ENCODE assay signal across 16 cellular contexts in genomic region chr2:48754874-48755273, GRCh38. TPM values are rescaled to one million over a fixed set of nuclear protein-coding genes. Genes with fewer than 3 reads are reported as not detected.
A peak's percentile ranks its signal among the peaks of the same experiment; 100 is the strongest.
DNase-seq lines count a peak whose midpoint lies in the region; ATAC-seq and TF ChIP-seq lines count a peak whose summit lies in the region.
"Had no signal": no experiment of that assay in that cellular context is flagged by ENCODE, and none has a peak within 500 bp of the region (broad histone marks: within the 10 kb centered on the region; RNA-seq: fewer than 3 reads in every experiment).

No MANE protein-coding gene starts in this region.

- no peak overlapping the region for H2BK12ac ChIP-seq in H9 (ENCODE audit: insufficient read length, low read depth, low read length)

- TF ChIP-seq CTCF in H9 (conservative IDR thresholded peaks at IDR 0.05) (no peak), suprapubic skin (IDR thresholded peaks at IDR 0.05) (no peak)

- no peak overlapping the region for H4K91ac ChIP-seq in H9 (ENCODE audit: insufficient read length, low read depth, low read length)

- H3K56ac ChIP-seq in H9 (ENCODE audit: insufficient read length, low read depth, low read length), result no peak overlapping the region
- H3K56ac ChIP-seq in mesendoderm (ENCODE audit: low read length), result peak overlapping the region; percentile 81

- no peaks in the 10 kb centered on the region for H3K36me3 ChIP-seq in ectodermal cell (ENCODE audit: control insufficient read depth, insufficient read depth, low read length)
- no peaks in the 10 kb centered on the region for H3K36me3 ChIP-seq in mesendoderm (ENCODE audit: control insufficient read depth, insufficient read depth, low read length)
- H3K36me3 ChIP-seq in suprapubic skin, result no peaks in the 10 kb centered on the region

- no CpG with 5 or more reads among the region's 10 CpGs for WGBS in H9 (ENCODE audit: extremely low coverage, insufficient read length, low lambda C conversion rate)
- WGBS in ectodermal cell, 2 experiments, result 78% methylated on average over 10 of the region's 10 CpGs
- WGBS in mesendoderm (ENCODE audit: extremely low coverage, insufficient coverage, low lambda C conversion rate), result no CpG with 5 or more reads among the region's 10 CpGs
- WGBS in suprapubic skin, result 69% methylated on average over 8 of the region's 10 CpGs

- no peak for TF ChIP-seq POLR2A in suprapubic skin (IDR thresholded peaks at IDR 0.05)

- H3K4me3 ChIP-seq in ectodermal cell (ENCODE audit: insufficient read depth, low read depth, low read length), result peak overlapping the region; percentile 24
- H3K4me3 ChIP-seq in mesendoderm (ENCODE audit: low read length), result no peak overlapping the region
- H3K4me3 ChIP-seq in suprapubic skin, result peak overlapping the region; percentile 38

- H2BK5ac ChIP-seq in H9 (ENCODE audit: insufficient read length, low read length) (no peak overlapping the region), mesendoderm (ENCODE audit: low read length) (no peak overlapping the region)

- ATAC-seq in HG02798 (IDR thresholded peaks at IDR 0.05; ENCODE audit: poor library complexity, unreplicated experiment), result no peak

- no peak overlapping the region for H3K18ac ChIP-seq in H9 (ENCODE audit: insufficient read length, low read depth, low read length)
- H3K18ac ChIP-seq in mesendoderm (ENCODE audit: low read length), result no peak overlapping the region

- H4K20me1 ChIP-seq in H9 (ENCODE audit: control insufficient read depth, insufficient read depth, insufficient read length), result no peaks in the 10 kb centered on the region

- no peaks in the 10 kb centered on the region for H3K79me2 ChIP-seq in H9 (ENCODE audit: insufficient read depth, low read length)
- no peaks in the 10 kb centered on the region for H3K79me2 ChIP-seq in mesendoderm (ENCODE audit: control insufficient read depth, insufficient read depth, low read length)

- no peak overlapping the region for H2BK15ac ChIP-seq in H9 (ENCODE audit: low read depth, low read length)
- no peak overlapping the region for H2BK15ac ChIP-seq in mesendoderm (replicated peaks; ENCODE audit: low read depth)

- H2BK120ac ChIP-seq in H9 (ENCODE audit: low read depth, low read length, poor library complexity, severe bottlenecking), result no peak overlapping the region
- H2BK120ac ChIP-seq in mesendoderm (ENCODE audit: low read depth, low read length), result no peak overlapping the region

- H4K5ac ChIP-seq in H9 (ENCODE audit: insufficient read length, low read depth, low read length), result no peak overlapping the region
- H4K5ac ChIP-seq in mesendoderm (ENCODE audit: low read length), result no peak overlapping the region

- H3K27ac ChIP-seq in H9 (ENCODE audit: insufficient read length, low read depth, low read length) (no peak overlapping the region), ectodermal cell (ENCODE audit: insufficient read depth, low read depth, low read length, poor library complexity, severe bottlenecking) (no peak overlapping the region), mesendoderm (ENCODE audit: low read depth, low read length) (no peak overlapping the region), suprapubic skin (no peak overlapping the region)

- no peaks in the 10 kb centered on the region; a peak in 1 of 5 replicates for H3K9me3 Mint-ChIP-seq in H9
- H3K9me3 Mint-ChIP-seq: activated naive CD4-positive, alpha-beta T cell treated with anti-CD3 and anti-CD28 coated beads, Interleukin-2, amount 10 ng/mL, durations not matched to agents 7 days and 5 days had no signal

- no peak overlapping the region for H2AFZ ChIP-seq in H9 (ENCODE audit: low read length)

- H3K4me1 Mint-ChIP-seq in H9, result peaks cover 39 to 41% of the 10 kb centered on the region in 2 experiments
- H3K4me1 Mint-ChIP-seq: naive thymus-derived CD4-positive, alpha-beta T cell had no signal

- DNase-seq in H9, result peak; percentile 32
- peak; percentile 47 for DNase-seq in mesendoderm
- DNase-seq in suprapubic skin (ENCODE audit: low spot score in 2 of 2), result no peak
- no peak for DNase-seq in Kasumi-1 (lab: John Stamatoyannopoulos, UW)
- no peak for DNase-seq in NCI-H128 (lab: John Stamatoyannopoulos, UW; ENCODE audit: unreplicated experiment)
- DNase-seq: activated CD4-positive, alpha-beta T cell treated with anti-CD3 and anti-CD28 coated beads, Interleukin-2, amount 50 U/mL, for 1 hour; activated naive CD4-positive, alpha-beta T cell treated with anti-CD3 and anti-CD28 coated beads, Interleukin-2, amount 10 ng/mL, durations not matched to agents 7 days and 5 days; effector memory CD4-positive, alpha-beta T cell; naive thymus-derived CD4-positive, alpha-beta T cell; NCI-H2081; NCI-H526; stimulated activated CD4-positive, alpha-beta T cell treated with anti-CD3 and anti-CD28 coated beads, Interleukin-2, amount 100 ng/mL, for 24 hours had no signal

- H3K36me3 Mint-ChIP-seq in H9 (ENCODE audit: insufficient read depth in 1 of 3, low read depth in 3 of 3), result no peaks in the 10 kb centered on the region; a peak in 1 of 7 replicates
- H3K36me3 Mint-ChIP-seq: activated naive CD4-positive, alpha-beta T cell treated with anti-CD3 and anti-CD28 coated beads, Interleukin-2, amount 10 ng/mL, durations not matched to agents 7 days and 5 days had no signal

- peaks cover 34% of the 10 kb centered on the region for H3K27me3 Mint-ChIP-seq in H9 (ENCODE audit: low read depth)

- TF ChIP-seq EP300 in suprapubic skin (IDR thresholded peaks at IDR 0.05), result no peak

- H3K27ac Mint-ChIP-seq in H9, result no peak overlapping the region
- H3K27ac Mint-ChIP-seq: activated naive CD4-positive, alpha-beta T cell treated with anti-CD3 and anti-CD28 coated beads, Interleukin-2, amount 10 ng/mL, durations not matched to agents 7 days and 5 days; naive thymus-derived CD4-positive, alpha-beta T cell had no signal

- H3K27me3 ChIP-seq in H9 (ENCODE audit: insufficient read depth, low read length), result no peaks in the 10 kb centered on the region; the same call in 1 of the 2 replicates
- H3K27me3 ChIP-seq in ectodermal cell (ENCODE audit: control insufficient read depth, insufficient read depth, low read length, poor library complexity, severe bottlenecking), result peaks cover 32% of the 10 kb centered on the region
- H3K27me3 ChIP-seq in mesendoderm (ENCODE audit: insufficient read depth, low read length, poor library complexity), result no peaks in the 10 kb centered on the region
- H3K27me3 ChIP-seq in suprapubic skin, result peaks cover 17% of the 10 kb centered on the region

- H4K8ac ChIP-seq in H9 (replicated peaks; ENCODE audit: insufficient read length, low read depth, low read length) (no peak overlapping the region), mesendoderm (ENCODE audit: low read depth, low read length) (no peak overlapping the region)

- no peaks in the 10 kb centered on the region for H3K79me1 ChIP-seq in H9 (ENCODE audit: insufficient read depth, low read depth, low read length, poor library complexity, severe bottlenecking)
- H3K79me1 ChIP-seq in mesendoderm (ENCODE audit: low read length), result no peaks in the 10 kb centered on the region

- H3K4ac ChIP-seq in H9 (ENCODE audit: low read depth, low read length), result no peak overlapping the region
- no peak overlapping the region for H3K4ac ChIP-seq in mesendoderm (ENCODE audit: low read depth, low read length)

- peak overlapping the region; percentile 65 to 81 for H3K4me3 Mint-ChIP-seq in H9
- H3K4me3 Mint-ChIP-seq: activated naive CD4-positive, alpha-beta T cell treated with anti-CD3 and anti-CD28 coated beads, Interleukin-2, amount 10 ng/mL, durations not matched to agents 7 days and 5 days; naive thymus-derived CD4-positive, alpha-beta T cell had no signal

- H3K9ac ChIP-seq in H9 (ENCODE audit: extremely low read depth, insufficient read length, low read length) (no peak overlapping the region), mesendoderm (ENCODE audit: low read length) (no peak overlapping the region)
- H3K9ac ChIP-seq: SK-N-SH had no signal

- no peak overlapping the region for H2AK5ac ChIP-seq in H9 (ENCODE audit: insufficient read length, low read length)
- no peak overlapping the region for H2AK5ac ChIP-seq in mesendoderm (ENCODE audit: low read length)

- H2BK20ac ChIP-seq in H9 (ENCODE audit: low read depth, low read length, poor library complexity, severe bottlenecking), result no peak overlapping the region

- no peak overlapping the region for H3K14ac ChIP-seq in H9 (ENCODE audit: insufficient read depth, low read length)

- peaks cover 7% of the 10 kb centered on the region for H3K23me2 ChIP-seq in H9 (ENCODE audit: insufficient read length, low read depth, low read length, poor library complexity, severe bottlenecking)

- H3K23ac ChIP-seq in H9 (ENCODE audit: insufficient read length, low read depth, low read length), result no peak overlapping the region
- no peak overlapping the region for H3K23ac ChIP-seq in mesendoderm (ENCODE audit: low read length)

- peaks cover 1% of the 10 kb centered on the region; the same call in 1 of the 2 replicates for H3K4me1 ChIP-seq in H9 (ENCODE audit: insufficient read depth, low read length)
- H3K4me1 ChIP-seq in ectodermal cell (ENCODE audit: control insufficient read depth, insufficient read depth, low read length), result peaks cover 25% of the 10 kb centered on the region
- no peaks in the 10 kb centered on the region for H3K4me1 ChIP-seq in mesendoderm (ENCODE audit: control insufficient read depth, low read depth, low read length)
- peaks cover 10% of the 10 kb centered on the region for H3K4me1 ChIP-seq in suprapubic skin

- no peaks in the 10 kb centered on the region for H3K9me3 ChIP-seq in H9 (ENCODE audit: control insufficient read depth, low read depth, low read length)
- H3K9me3 ChIP-seq in ectodermal cell (ENCODE audit: control insufficient read depth, low read length), result no peaks in the 10 kb centered on the region
- H3K9me3 ChIP-seq in suprapubic skin, result no peaks in the 10 kb centered on the region
- H3K9me3 ChIP-seq: SK-N-SH had no signal

- H3T11ph ChIP-seq in H9 (ENCODE audit: low read length), result no peak overlapping the region

- H3K4me2 ChIP-seq in H9 (ENCODE audit: insufficient read depth, insufficient read length, low read length) (peak overlapping the region; percentile 45), mesendoderm (ENCODE audit: low read length) (no peak overlapping the region)
- H3K4me2 ChIP-seq: SK-N-SH had no signal

RNA-seq across cellular contexts. Expression of gene LHCGR, which starts 0.7 kb away (rescaled TPM):
- total RNA-seq in H9 (2021), result 0.33 and 0.44 TPM in 2 replicates
- not detected for polyA plus RNA-seq in ectodermal cell (2013, experiment 1 of 4)
- polyA plus RNA-seq in ectodermal cell (2013, experiment 2 of 4), result 0.18 TPM
- 0.16 TPM for polyA plus RNA-seq in ectodermal cell (2013, experiment 3 of 4)
- polyA plus RNA-seq in ectodermal cell (2013, experiment 4 of 4), result not detected
- polyA plus RNA-seq in mesendoderm (2013, experiment 1 of 2), result 0.08 TPM
- polyA plus RNA-seq in mesendoderm (2013, experiment 2 of 2), result 0.13 TPM
- not detected for total RNA-seq in suprapubic skin
- total RNA-seq: naive thymus-derived CD4-positive, alpha-beta T cell had no signal
- polyA plus RNA-seq: BJ; naive thymus-derived CD4-positive, alpha-beta T cell; SK-N-SH had no signal

Comparison
In these comparisons a context has a peak if more than half of its experiments do, and no peak if none do; other contexts are left out.
1. DNase-seq: peak in H9 (single experiment) and mesendoderm (single experiment); none in suprapubic skin (0 of 2), Kasumi-1 (0 of 2) and NCI-H128 (single experiment).